Comparison of ENCODE assay signal across 1 cellular context in the genomic region with DNA sequence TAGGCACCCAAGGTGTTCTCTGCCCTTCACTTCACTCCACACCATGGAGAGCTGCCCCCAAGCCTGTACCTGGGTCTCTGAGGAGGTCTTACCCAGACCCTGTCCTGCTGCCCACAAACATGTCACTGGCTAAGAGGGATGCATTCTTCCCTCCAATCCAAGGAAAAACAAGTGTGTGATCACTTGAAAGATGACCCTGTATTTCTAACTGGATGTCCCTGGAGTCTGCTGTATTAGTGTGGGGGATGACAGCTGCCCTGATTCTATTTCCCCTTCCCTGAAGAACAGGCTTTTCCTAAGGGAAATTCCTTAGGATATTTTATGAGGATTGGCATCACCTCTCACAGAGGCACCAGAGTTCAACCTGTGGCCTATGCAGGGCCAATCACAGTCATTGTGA.
TF ChIP-seq lines count a peak whose summit lies in the region.

No MANE protein-coding gene starts in this region.

TF ChIP-seq in IMR-90, 13 proteins besides CTCF, POLR2A, EP300 and RAD21 (continued from another document):
- TF ChIP-seq, protein P1, sequence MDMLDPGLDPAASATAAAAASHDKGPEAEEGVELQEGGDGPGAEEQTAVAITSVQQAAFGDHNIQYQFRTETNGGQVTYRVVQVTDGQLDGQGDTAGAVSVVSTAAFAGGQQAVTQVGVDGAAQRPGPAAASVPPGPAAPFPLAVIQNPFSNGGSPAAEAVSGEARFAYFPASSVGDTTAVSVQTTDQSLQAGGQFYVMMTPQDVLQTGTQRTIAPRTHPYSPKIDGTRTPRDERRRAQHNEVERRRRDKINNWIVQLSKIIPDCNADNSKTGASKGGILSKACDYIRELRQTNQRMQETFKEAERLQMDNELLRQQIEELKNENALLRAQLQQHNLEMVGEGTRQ (IDR thresholded peaks at IDR 0.05; ENCODE audit: low read depth, low read length): no peak
- TF ChIP-seq RCOR1 (IDR thresholded peaks at IDR 0.05; ENCODE audit: insufficient replicate concordance, low read length): no peak
